ENCODE assay signal across 28 cellular contexts in genomic region chr12:30416631-30417030, GRCh38.
"Had no signal": no experiment of that assay in that cellular context is flagged by ENCODE, and none has a peak within 500 bp of the region (broad histone marks: within the 10 kb centered on the region; RNA-seq: fewer than 3 reads in every experiment).

No MANE protein-coding gene starts in this region.

- H3K36me3 ChIP-seq: heart right ventricle, neural progenitor cell, sigmoid colon, spleen, tibial artery had no signal

- H2AFZ ChIP-seq: neural progenitor cell had no signal

- H3K4me2 ChIP-seq: neural progenitor cell had no signal

- H3K27ac ChIP-seq: heart right ventricle, neural progenitor cell, psoas muscle, spleen, testis, tibial artery had no signal

- H3K9me3 Mint-ChIP-seq: stimulated activated memory B cell treated with anti-CD40 and anti-IgM and Interleukin-4, amounts not matched to agents 10 μg/mL and 1 μg/mL and 100 μg/mL, for 72 hours; type B pancreatic cell had no signal

- H3K27me3 ChIP-seq: heart right ventricle, neural progenitor cell, sigmoid colon, spleen, testis, tibial artery had no signal

- H3K27me3 Mint-ChIP-seq: effector memory CD8-positive, alpha-beta T cell; stimulated activated memory B cell treated with anti-CD40 and anti-IgM and Interleukin-4, amounts not matched to agents 10 μg/mL and 1 μg/mL and 100 μg/mL, for 72 hours; type B pancreatic cell had no signal

- H3K4me1 Mint-ChIP-seq: immature natural killer cell; naive thymus-derived CD4-positive, alpha-beta T cell; nephron; stimulated activated memory B cell treated with anti-CD40 and anti-IgM and Interleukin-4, amounts not matched to agents 10 μg/mL and 1 μg/mL and 100 μg/mL, for 72 hours had no signal

- H3K4me3 ChIP-seq: heart right ventricle, lung, neural progenitor cell, psoas muscle, sigmoid colon, spleen, testis, tibial artery had no signal

- H3K4me1 ChIP-seq: neural progenitor cell, psoas muscle, sigmoid colon, spleen, testis, tibial artery had no signal

- H3K36me3 Mint-ChIP-seq: immature natural killer cell; naive thymus-derived CD4-positive, alpha-beta T cell; neural progenitor cell; stimulated activated memory B cell treated with anti-CD40 and anti-IgM and Interleukin-4, amounts not matched to agents 10 μg/mL and 1 μg/mL and 100 μg/mL, for 72 hours had no signal

- H3K9me3 ChIP-seq: heart right ventricle, psoas muscle, sigmoid colon, testis, tibial artery had no signal

- DNase-seq: cortex of kidney; effector memory CD8-positive, alpha-beta T cell; foreskin melanocyte; glutamatergic neuron; heart right ventricle; hippocampal formation; immature natural killer cell; kidney; mesendoderm; midbrain; naive thymus-derived CD4-positive, alpha-beta T cell; posterior cingulate gyrus; psoas muscle; right cardiac atrium; sigmoid colon; spleen; stimulated activated CD4-positive, alpha-beta T cell treated with anti-CD3 and anti-CD28 coated beads, Interleukin-4, amount 100 ng/mL, for 4 hours; stimulated activated naive CD8-positive, alpha-beta T cell treated with anti-CD3 and anti-CD28 coated beads, Interleukin-15, Interleukin-2, amounts not matched to agents 100 U/mL and 50 U/mL, for 24 hours; substantia nigra; testis; tibial artery had no signal

- ATAC-seq: effector memory CD8-positive, alpha-beta T cell; esophagus mucosa; left lobe of liver; naive thymus-derived CD4-positive, alpha-beta T cell; psoas muscle; right cardiac atrium; stimulated activated memory B cell treated with anti-CD40 and anti-IgM and Interleukin-4, amounts not matched to agents 10 μg/mL and 1 μg/mL and 100 μg/mL, for 72 hours; stimulated activated naive CD8-positive, alpha-beta T cell treated with anti-CD3 and anti-CD28 coated beads, Interleukin-15, Interleukin-2, amounts not matched to agents 100 U/mL and 50 U/mL, for 24 hours had no signal

- H3K9ac ChIP-seq: neural progenitor cell had no signal

- H3K4me3 Mint-ChIP-seq: effector memory CD8-positive, alpha-beta T cell; immature natural killer cell; naive thymus-derived CD4-positive, alpha-beta T cell; nephron; neural progenitor cell; stimulated activated memory B cell treated with anti-CD40 and anti-IgM and Interleukin-4, amounts not matched to agents 10 μg/mL and 1 μg/mL and 100 μg/mL, for 72 hours; type B pancreatic cell had no signal
